In genomic region chr3:50587806-50588758, GRCh38 we compare ENCODE assay signal across 10 cellular contexts. TPM values are rescaled to one million over a fixed set of nuclear protein-coding genes. Genes with fewer than 3 reads are reported as not detected.
A peak's percentile ranks its signal among the peaks of the same experiment; 100 is the strongest.
DNase-seq lines count a peak whose midpoint lies in the region; ATAC-seq, FAIRE-seq and TF ChIP-seq lines count a peak whose summit lies in the region.
"Had no signal": no experiment of that assay in that cellular context is flagged by ENCODE, and none has a peak within 500 bp of the region (broad histone marks: within the 10 kb centered on the region; RNA-seq: fewer than 3 reads in every experiment).

No MANE protein-coding gene starts in this region.

- DNase-seq in T-helper 2 cell treated with Interferon-gamma antibody and Interleukin-4, amounts not matched to agents 5 μg/mL and 100 μg/mL, for 36 hours (ENCODE audit: low spot score): peak; percentile 91
- peak; percentile 67 for DNase-seq in stimulated activated CD4-positive, alpha-beta T cell treated with anti-CD3 and anti-CD28 coated beads, Interleukin-2, amount 100 ng/mL, for 4 hours (ENCODE audit: low read depth)
- DNase-seq in type B pancreatic cell (ENCODE audit: extremely low spot score, unreplicated experiment): no peak
- DNase-seq in RCC 7860 (ENCODE audit: low spot score): no peak
- DNase-seq in G401 (ENCODE audit: low spot score): no peak
- DNase-seq in OCI-M1 (lab: John Stamatoyannopoulos, UW): no peak

- in situ Hi-C loops in G401 (cut with HindIII; ENCODE audit: low sequenced_read_pairs): no loop called here

- FAIRE-seq in RCC 7860 (lab: Jason Lieb, UNC): no peak
- FAIRE-seq: colon had no signal

- ATAC-seq in GM18868 (IDR thresholded peaks at IDR 0.05; ENCODE audit: unreplicated experiment): peak; percentile 49
- ATAC-seq: Panc1 had no signal

- H3K36me3 Mint-ChIP-seq in T-helper 2 cell treated with Interferon-gamma antibody and Interleukin-4, amounts not matched to agents 5 μg/mL and 100 μg/mL, for 36 hours (ENCODE audit: low read depth): peaks cover 26% of the 10 kb centered on the region
- peaks cover 12% of the 10 kb centered on the region for H3K36me3 Mint-ChIP-seq in activated naive CD8-positive, alpha-beta T cell
- H3K36me3 Mint-ChIP-seq in type B pancreatic cell: no peaks in the 10 kb centered on the region

- no peaks in the 10 kb centered on the region for H3K9me3 Mint-ChIP-seq in T-helper 2 cell treated with Interferon-gamma antibody and Interleukin-4, amounts not matched to agents 5 μg/mL and 100 μg/mL, for 36 hours
- H3K9me3 Mint-ChIP-seq in activated naive CD8-positive, alpha-beta T cell (ENCODE audit: low read depth): no peaks in the 10 kb centered on the region
- H3K9me3 Mint-ChIP-seq in type B pancreatic cell: no peaks in the 10 kb centered on the region

- H3K27me3 Mint-ChIP-seq in T-helper 2 cell treated with Interferon-gamma antibody and Interleukin-4, amounts not matched to agents 5 μg/mL and 100 μg/mL, for 36 hours (ENCODE audit: low read depth): no peaks in the 10 kb centered on the region
- H3K27me3 Mint-ChIP-seq in activated naive CD8-positive, alpha-beta T cell: no peaks in the 10 kb centered on the region
- no peaks in the 10 kb centered on the region for H3K27me3 Mint-ChIP-seq in type B pancreatic cell

- peaks cover 73% of the 10 kb centered on the region for H3K4me1 Mint-ChIP-seq in T-helper 2 cell treated with Interferon-gamma antibody and Interleukin-4, amounts not matched to agents 5 μg/mL and 100 μg/mL, for 36 hours (ENCODE audit: low read depth)
- peaks cover 84% of the 10 kb centered on the region for H3K4me1 Mint-ChIP-seq in activated naive CD8-positive, alpha-beta T cell (ENCODE audit: low read depth)
- H3K4me1 Mint-ChIP-seq in type B pancreatic cell (ENCODE audit: unreplicated experiment): peaks cover 5% of the 10 kb centered on the region

- peak overlapping the region; percentile 97 for H3K27ac Mint-ChIP-seq in T-helper 2 cell treated with Interferon-gamma antibody and Interleukin-4, amounts not matched to agents 5 μg/mL and 100 μg/mL, for 36 hours
- peak overlapping the region; percentile 99 for H3K27ac Mint-ChIP-seq in activated naive CD8-positive, alpha-beta T cell
- no peak overlapping the region for H3K27ac Mint-ChIP-seq in type B pancreatic cell

- no peak for TF ChIP-seq CTCF in type B pancreatic cell (conservative IDR thresholded peaks at IDR 0.05)

- peak overlapping the region; percentile 60 for H3K4me3 Mint-ChIP-seq in T-helper 2 cell treated with Interferon-gamma antibody and Interleukin-4, amounts not matched to agents 5 μg/mL and 100 μg/mL, for 36 hours
- H3K4me3 Mint-ChIP-seq in activated naive CD8-positive, alpha-beta T cell: peak overlapping the region; percentile 63
- no peak overlapping the region for H3K4me3 Mint-ChIP-seq in type B pancreatic cell

RNA-seq across cellular contexts. Expression of gene HEMK1, which starts 18.8 kb away (rescaled TPM):
- 20.2 and 29.9 TPM in 2 replicates for total RNA-seq in type B pancreatic cell (ENCODE audit: low replicate concordance)
- 3.4 and 9.5 TPM in 2 replicates for total RNA-seq in G401 (2014; rRNA removed; shearing (Covaris generic))

RNA-seq across cellular contexts. Expression of gene C3orf18, which starts 20.5 kb away (rescaled TPM):
- 1.9 and 11.9 TPM in 2 replicates for total RNA-seq in type B pancreatic cell (ENCODE audit: low replicate concordance)
- total RNA-seq in G401 (2014; rRNA removed; shearing (Covaris generic)): 10.8 and 15.4 TPM in 2 replicates

RNA-seq across cellular contexts. Expression of gene CISH, which starts 23.5 kb away (rescaled TPM):
- total RNA-seq in type B pancreatic cell (ENCODE audit: low replicate concordance): 4.1 and 7.0 TPM in 2 replicates
- total RNA-seq in G401 (2014; rRNA removed; shearing (Covaris generic)): 1.7 and 2.2 TPM in 2 replicates

RNA-seq across cellular contexts. Expression of gene MAPKAPK3, which starts 28.9 kb away (rescaled TPM):
- total RNA-seq in type B pancreatic cell (ENCODE audit: low replicate concordance): 40.3 and 47.0 TPM in 2 replicates
- 99.1 and 108 TPM in 2 replicates for total RNA-seq in G401 (2014; rRNA removed; shearing (Covaris generic))

Comparison
In these comparisons a context has a peak if more than half of its experiments do, and no peak if none do; other contexts are left out.
1. DNase-seq: peak in T-helper 2 cell treated with Interferon-gamma antibody and Interleukin-4, amounts not matched to agents 5 μg/mL and 100 μg/mL, for 36 hours (single experiment) and stimulated activated CD4-positive, alpha-beta T cell treated with anti-CD3 and anti-CD28 coated beads, Interleukin-2, amount 100 ng/mL, for 4 hours (single experiment); none in type B pancreatic cell (single experiment), RCC 7860 (single experiment), G401 (single experiment) and OCI-M1 (single experiment).